11 cellular contexts compared by ENCODE assay signal in the genomic region with DNA sequence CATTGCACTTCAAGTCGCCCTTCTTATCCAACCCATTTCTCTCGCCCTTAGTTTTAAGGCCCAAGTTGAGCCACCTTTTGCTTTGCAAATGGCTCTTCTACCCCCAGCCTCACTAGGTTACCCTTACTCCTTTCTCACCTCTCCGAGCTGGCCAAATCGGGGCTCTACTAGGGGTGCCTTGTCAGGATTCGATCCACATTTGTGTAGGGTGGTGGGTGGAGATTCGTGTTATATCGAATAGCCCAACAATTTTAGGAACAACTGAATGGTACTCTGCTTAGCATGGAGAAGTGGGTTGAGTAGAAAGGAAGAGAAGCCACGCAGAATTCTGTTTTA. TPM values are rescaled to one million over a fixed set of nuclear protein-coding genes. Genes with fewer than 3 reads are reported as not detected.
DNase-seq lines count a peak whose midpoint lies in the region; TF ChIP-seq lines count a peak whose summit lies in the region.
"Had no signal": no experiment of that assay in that cellular context is flagged by ENCODE, and none has a peak within 500 bp of the region (broad histone marks: within the 10 kb centered on the region; RNA-seq: fewer than 3 reads in every experiment).

No MANE protein-coding gene starts in this region.

- no peaks in the 10 kb centered on the region for H3K4me1 ChIP-seq in parathyroid adenoma

- no peak overlapping the region for H3K27ac ChIP-seq in SK-N-MC
- no peak overlapping the region for H3K27ac ChIP-seq in parathyroid adenoma

- H3K9me3 ChIP-seq in SK-N-MC (ENCODE audit: low read depth, low read length), result no peaks in the 10 kb centered on the region
- no peaks in the 10 kb centered on the region for H3K9me3 ChIP-seq in parathyroid adenoma (ENCODE audit: control insufficient read depth, low read length)

- TF ChIP-seq CTCF in AG10803 (conservative IDR thresholded peaks at IDR 0.05; ENCODE audit: low read length) (no peak), fibroblast of villous mesenchyme (IDR thresholded peaks at IDR 0.05; ENCODE audit: insufficient read depth, low read depth, low read length) (no peak), parathyroid adenoma (IDR thresholded peaks at IDR 0.05) (no peak)

- H3K79me2 ChIP-seq in parathyroid adenoma, result no peaks in the 10 kb centered on the region

- no peaks in the 10 kb centered on the region for H3K27me3 ChIP-seq in parathyroid adenoma (ENCODE audit: control insufficient read depth, insufficient read depth, low read length)

- H3K4me2 ChIP-seq in parathyroid adenoma (ENCODE audit: low read length), result peak overlapping the region; percentile 95

- peak overlapping the region; percentile 81 for H2AFZ ChIP-seq in parathyroid adenoma

- H3K9ac ChIP-seq in SK-N-MC (ENCODE audit: insufficient read length) (no peak overlapping the region), parathyroid adenoma (no peak overlapping the region)

- no peak for DNase-seq in AG10803 (ENCODE audit: low read depth)
- DNase-seq in SK-N-MC (ENCODE audit: low read depth, low spot score), result no peak
- no peak for DNase-seq in fibroblast of villous mesenchyme (ENCODE audit: low read depth)
- no peak for DNase-seq in DMS 273 treated with DMSO at 0.1 percent for 48 hours (lab: John Stamatoyannopoulos, UW)
- no peak for DNase-seq in iPS-NIHi11 (ENCODE audit: low spot score)
- DNase-seq in RKO (ENCODE audit: low spot score), result no peak
- DNase-seq in SW480 (ENCODE audit: low spot score), result no peak
- DNase-seq: activated CD4-positive, alpha-beta T cell treated with anti-CD3 and anti-CD28 coated beads for 36 hours; MV-4-11 had no signal

- peak overlapping the region; percentile 89 for H3K4me3 ChIP-seq in AG10803 (ENCODE audit: low read length)
- H3K4me3 ChIP-seq in SK-N-MC, result peak overlapping the region; percentile 81
- peak overlapping the region; percentile 78 for H3K4me3 ChIP-seq in fibroblast of villous mesenchyme (ENCODE audit: low read depth, low read length)
- H3K4me3 ChIP-seq in parathyroid adenoma (ENCODE audit: low read depth, low read length), result no peak overlapping the region

- no peaks in the 10 kb centered on the region for H3K36me3 ChIP-seq in SK-N-MC (ENCODE audit: insufficient read depth, low read length)
- H3K36me3 ChIP-seq in parathyroid adenoma (ENCODE audit: control insufficient read depth, insufficient read depth, low read length), result no peaks in the 10 kb centered on the region

RNA-seq across cellular contexts. Expression of gene SLIT2, which starts 3.5 kb away (rescaled TPM):
- 8.4 and 20.7 TPM in 2 replicates for total RNA-seq in fibroblast of villous mesenchyme
- total RNA-seq: activated CD4-positive, alpha-beta T cell treated with anti-CD3 and anti-CD28 coated beads for 36 hours; activated naive CD4-positive, alpha-beta T cell treated with anti-CD3 and anti-CD28 coated beads, Interleukin-2, amount 50 U/mL, for 72 hours had no signal
